Comparison of ENCODE assay signal across 8 cellular contexts in genomic region chr11:65431452-65432132, GRCh38. TPM values are rescaled to one million over a fixed set of nuclear protein-coding genes. Genes with fewer than 3 reads are reported as not detected.
DNase-seq lines count a peak whose midpoint lies in the region; ATAC-seq, FAIRE-seq and TF ChIP-seq lines count a peak whose summit lies in the region.

No MANE protein-coding gene starts in this region.

- CTCF ChIA-PET in HEK293T (lab: Yijun Ruan, JAX), result no interaction called here

- POLR2A ChIA-PET in HEK293T (lab: Yijun Ruan, JAX), result interaction anchor here (1.5 kb wide), 1 partner anchor 8 kb away, joined by 13 read pairs; the partner anchor contains the start of gene NEAT1

- TF ChIP-seq CTCF in gastrocnemius medialis (IDR thresholded peaks at IDR 0.05 in 4 of 5, conservative IDR thresholded peaks at IDR 0.05 in 1 of 5), result no peak

- H3K4me3 ChIP-seq in endocrine pancreas (ENCODE audit: control insufficient read depth, insufficient read depth, low read length) (peak overlapping the region; percentile 2), gastrocnemius medialis (peak overlapping the region; percentile 1 to 95 (median 90))

- FAIRE-seq in GM12891 (lab: Jason Lieb, UNC), result no peak

- H3K9ac ChIP-seq in endocrine pancreas (ENCODE audit: control insufficient read depth, insufficient read depth, low read length), result no peak overlapping the region

- no peak for TF ChIP-seq POLR2A in GM12891 (IDR thresholded peaks at IDR 0.05; ENCODE audit: low read depth, low read length)
- peak in 1 of 2 donors; percentile 18 for TF ChIP-seq POLR2A in gastrocnemius medialis (IDR thresholded peaks at IDR 0.05)

- intact Hi-C loops in gastrocnemius medialis (cut with DNase I; ENCODE audit: low total_unique reads), result loop anchor here (2.0 kb wide), 1 partner anchor 15 kb away; no protein-coding TSS in a partner anchor

- H3K27ac ChIP-seq in gastrocnemius medialis, result peak overlapping the region; percentile 98 to 100 (median 100)

- H3K9me3 ChIP-seq in endocrine pancreas (ENCODE audit: control insufficient read depth, low read length) (no peaks in the 10 kb centered on the region), gastrocnemius medialis (no peaks in the 10 kb centered on the region)

- in situ Hi-C loops in SK-MEL-5 (cut with HindIII; ENCODE audit: low pct_unique_long_range_greater_than_20kb, low sequenced_read_pairs), result no loop called here
- in situ Hi-C loops in gastrocnemius medialis (cut with MboI; ENCODE audit: low sequenced_read_pairs in 4 of 4), result no loop called here

- ATAC-seq in gastrocnemius medialis, result no peak

- H3K36me3 ChIP-seq in endocrine pancreas (ENCODE audit: control insufficient read depth, insufficient read depth, low read length), result no peaks in the 10 kb centered on the region
- H3K36me3 ChIP-seq in gastrocnemius medialis, result peaks cover 0 to 84% of the 10 kb centered on the region in 2 donors

- H3K27me3 ChIP-seq in endocrine pancreas (ENCODE audit: control insufficient read depth, insufficient read depth, low read length) (no peaks in the 10 kb centered on the region), gastrocnemius medialis (no peaks in the 10 kb centered on the region)

- no peak for DNase-seq in GM12891 (ENCODE audit: insufficient read length, low spot score)
- peak; percentile 52 for DNase-seq in SK-MEL-5 (ENCODE audit: low read depth, low spot score)
- no peak for DNase-seq in gastrocnemius medialis
- DNase-seq in putamen (ENCODE audit: low spot score), result no peak
- no peak for DNase-seq in OCI-M2 (lab: John Stamatoyannopoulos, UW; ENCODE audit: unreplicated experiment)
- no peak for DNase-seq in stimulated activated naive CD4-positive, alpha-beta T cell treated with Interleukin-2 at 50 U/mL for 16 hours (lab: John Stamatoyannopoulos, UW)
- DNase-seq in HEK293T (ENCODE audit: extremely low spot score), result no peak

- peaks cover 15% of the 10 kb centered on the region for H3K4me1 ChIP-seq in endocrine pancreas (ENCODE audit: control insufficient read depth, insufficient read depth, low read length)
- H3K4me1 ChIP-seq in gastrocnemius medialis, result peaks cover 67 to 72% of the 10 kb centered on the region in 2 donors

TF ChIP-seq in GM12891, 5 proteins besides CTCF, POLR2A, EP300 and RAD21:
- TF ChIP-seq POU2F2 (IDR thresholded peaks at IDR 0.05; ENCODE audit: low read depth, low read length), result peak; percentile 90
- no peak for TF ChIP-seq POLR2AphosphoS5 (IDR thresholded peaks at IDR 0.05; ENCODE audit: low read depth, low read length)
- TF ChIP-seq TAF1 (IDR thresholded peaks at IDR 0.05; ENCODE audit: low read depth, low read length), result no peak
- no peak for TF ChIP-seq PAX5 (IDR thresholded peaks at IDR 0.05; ENCODE audit: insufficient read depth, low read length, severe bottlenecking)
- TF ChIP-seq SPI1 (IDR thresholded peaks at IDR 0.05; ENCODE audit: low read depth, low read length), result peak; percentile 69

TF ChIP-seq in HEK293T, 16 proteins besides CTCF, POLR2A, EP300 and RAD21:
- TF ChIP-seq TARDBP (IDR thresholded peaks at IDR 0.05) (no peak), FOXA1 (IDR thresholded peaks at IDR 0.05) (no peak)
TF ChIP-seq in HEK293T: peak in this region for 0.

RNA-seq across cellular contexts. Expression of gene NEAT1, which starts 9.0 kb away (rescaled TPM):
- 373 TPM for polyA plus RNA-seq in GM12891 (2012; ENCODE audit: low read depth, missing spikeins)
- 13.3 and 17.2 TPM in 2 replicates for total RNA-seq in SK-MEL-5 (2014; rRNA removed; shearing (Covaris generic))
- polyA plus RNA-seq in SK-MEL-5 (2015; cell fraction: cytosol; rRNA removed), result 92.3 and 140 TPM in 2 replicates
- 4,541 and 4,715 TPM in 2 replicates for polyA plus RNA-seq in SK-MEL-5 (2015; cell fraction: nucleus; rRNA removed)
- total RNA-seq in gastrocnemius medialis, result 100 to 1,000 TPM in 1 of 4 donors, 10 to 100 TPM in 3; 24.1 to 472 (median 32.8) TPM

RNA-seq across cellular contexts. Expression of gene FRMD8, which starts 45.2 kb away (rescaled TPM):
- 14.3 TPM for polyA plus RNA-seq in GM12891 (2012; ENCODE audit: low read depth, missing spikeins)
- 36.4 and 37.5 TPM in 2 replicates for total RNA-seq in SK-MEL-5 (2014; rRNA removed; shearing (Covaris generic))
- 71.8 and 107 TPM in 2 replicates for polyA plus RNA-seq in SK-MEL-5 (2015; cell fraction: cytosol; rRNA removed)
- 89.4 and 95.0 TPM in 2 replicates for polyA plus RNA-seq in SK-MEL-5 (2015; cell fraction: nucleus; rRNA removed)
- total RNA-seq in gastrocnemius medialis, result 10 to 100 TPM; 11.5 to 51.7 (median 20.1) TPM

RNA-seq across cellular contexts. Expression of gene SLC25A45, which starts 49.1 kb away (rescaled TPM):
- polyA plus RNA-seq in GM12891 (2012; ENCODE audit: low read depth, missing spikeins), result 15.8 TPM
- total RNA-seq in SK-MEL-5 (2014; rRNA removed; shearing (Covaris generic)), result 3.4 and 4.6 TPM in 2 replicates
- 4.9 and 9.4 TPM in 2 replicates for polyA plus RNA-seq in SK-MEL-5 (2015; cell fraction: cytosol; rRNA removed)
- 24.3 and 28.9 TPM in 2 replicates for polyA plus RNA-seq in SK-MEL-5 (2015; cell fraction: nucleus; rRNA removed)
- total RNA-seq in gastrocnemius medialis, result 10 to 100 TPM in 1 of 4 donors, 1 to 10 TPM in 3; 2.6 to 12.4 (median 5.6) TPM
